ENCODE assay signal across 20 cellular contexts in genomic region chr17:83115832-83116231, GRCh38. TPM values are rescaled to one million over a fixed set of nuclear protein-coding genes. Genes with fewer than 3 reads are reported as not detected.
DNase-seq lines count a peak whose midpoint lies in the region; ATAC-seq, FAIRE-seq and TF ChIP-seq lines count a peak whose summit lies in the region.
"Had no signal": no experiment of that assay in that cellular context is flagged by ENCODE, and none has a peak within 500 bp of the region (broad histone marks: within the 10 kb centered on the region; RNA-seq: fewer than 3 reads in every experiment).

No MANE protein-coding gene starts in this region.

- H3K4me1 ChIP-seq in right cardiac atrium (ENCODE audit: control insufficient read depth, insufficient read depth, low read length) (peaks cover 2% of the 10 kb centered on the region), left ventricle myocardium inferior (peaks cover 21% of the 10 kb centered on the region)
- H3K4me1 ChIP-seq: BE2C had no signal

- no peak for TF ChIP-seq CTCF in left ventricle myocardium inferior (IDR thresholded peaks at IDR 0.05; ENCODE audit: borderline replicate concordance)
- TF ChIP-seq CTCF in nephron progenitor cell (IDR thresholded peaks at IDR 0.05): no peak

- H3K36me3 ChIP-seq in left ventricle myocardium inferior (no peaks in the 10 kb centered on the region), H7 (replicated peaks; ENCODE audit: control insufficient read depth, insufficient read depth, low read length) (no peaks in the 10 kb centered on the region)
- H3K36me3 ChIP-seq: BE2C had no signal

- peaks cover 5% of the 10 kb centered on the region for H3K9me3 Mint-ChIP-seq in nephron progenitor cell
- H3K9me3 Mint-ChIP-seq: CD4-positive, CD25-positive, alpha-beta regulatory T cell had no signal

- ATAC-seq in right cardiac atrium: no peak
- ATAC-seq in GM21825 (IDR thresholded peaks at IDR 0.05; ENCODE audit: unreplicated experiment): no peak

- FAIRE-seq in urothelium cell line (lab: Jason Lieb, UNC): peak; percentile 37
- FAIRE-seq: A204.1, G401.6, GM12892, H1 had no signal

- H3K9me3 ChIP-seq in right cardiac atrium (ENCODE audit: control insufficient read depth, low read length): no peaks in the 10 kb centered on the region
- H3K9me3 ChIP-seq in left ventricle myocardium inferior (replicated peaks): no peaks in the 10 kb centered on the region
- H3K9me3 ChIP-seq: BE2C had no signal

- WGBS in right cardiac atrium: 78% methylated on average over 18 of the region's 18 CpGs

- peak in 2 of 3 donors; percentile 11 to 44 for DNase-seq in right cardiac atrium
- no peak for DNase-seq in left ventricle myocardium inferior
- peak; percentile 52 for DNase-seq in H7
- no peak for DNase-seq in nephron progenitor cell
- DNase-seq in urothelium cell line (ENCODE audit: low spot score): no peak
- no peak for DNase-seq in activated T-cell treated with anti-CD3 and anti-CD28 coated beads, Interleukin-2, amount 50 U/mL, for 1 hour
- DNase-seq in NCI-H82 treated with DMSO at 0.1 percent for 48 hours (lab: John Stamatoyannopoulos, UW; ENCODE audit: unreplicated experiment): no peak
- DNase-seq: BE2C; Calu3; CD4-positive, CD25-positive, alpha-beta regulatory T cell; DMS79 treated with DMSO at 0.1 percent for 48 hours; EL; HCEC 1CT; IMR-90; KBM-7 had no signal

- H3K27ac ChIP-seq in right cardiac atrium (ENCODE audit: low read length): no peak overlapping the region
- H3K27ac ChIP-seq in left ventricle myocardium inferior (replicated peaks): no peak overlapping the region

- intact Hi-C loops in right cardiac atrium (cut with DNase I): no loop called here
- intact Hi-C loops in left ventricle myocardium inferior (cut with micrococcal nuclease): no loop called here

- peaks cover 78% of the 10 kb centered on the region for H3K4me1 Mint-ChIP-seq in nephron progenitor cell

- H3K36me3 Mint-ChIP-seq in nephron progenitor cell (ENCODE audit: low read depth): no peaks in the 10 kb centered on the region
- H3K36me3 Mint-ChIP-seq: CD4-positive, CD25-positive, alpha-beta regulatory T cell had no signal

- H3K27ac Mint-ChIP-seq in nephron progenitor cell: no peak overlapping the region
- H3K27ac Mint-ChIP-seq: CD4-positive, CD25-positive, alpha-beta regulatory T cell had no signal

- H3K4me3 ChIP-seq in right cardiac atrium (ENCODE audit: low read length) (no peak overlapping the region), left ventricle myocardium inferior (no peak overlapping the region), H7 (ENCODE audit: insufficient read depth, low read depth, low read length) (no peak overlapping the region)

- H3K27me3 Mint-ChIP-seq in nephron progenitor cell (ENCODE audit: low read depth, poor library complexity): peaks cover 56% of the 10 kb centered on the region

- H3K27me3 ChIP-seq in right cardiac atrium (ENCODE audit: control insufficient read depth, insufficient read depth) (no peaks in the 10 kb centered on the region), left ventricle myocardium inferior (ENCODE audit: low read depth) (peaks cover 4% of the 10 kb centered on the region), H7 (ENCODE audit: control insufficient read depth, insufficient read depth, low read length) (peaks cover 3% of the 10 kb centered on the region; the same call in 1 of the 2 replicates)
- H3K27me3 ChIP-seq: BE2C had no signal

- H3K4me3 Mint-ChIP-seq in nephron progenitor cell: peak overlapping the region; percentile 28
- H3K4me3 Mint-ChIP-seq: CD4-positive, CD25-positive, alpha-beta regulatory T cell had no signal

RNA-seq across cellular contexts. Expression of gene METRNL, which starts 36.4 kb away (rescaled TPM):
- total RNA-seq in right cardiac atrium (10 to 100 TPM; 57.3 to 77.1 (median 70.9) TPM), left ventricle myocardium inferior (75.2 TPM)
- polyA plus RNA-seq in right cardiac atrium: 67.9 TPM
- total RNA-seq in H7 (2014; rRNA removed; shearing (Covaris generic)): 26.6 and 32.0 TPM in 2 replicates

Comparison
In these comparisons a context has a peak if more than half of its experiments do, and no peak if none do; other contexts are left out.
1. DNase-seq: peak in right cardiac atrium (2 of 3) and H7 (single experiment); none in left ventricle myocardium inferior (single experiment), nephron progenitor cell (single experiment), urothelium cell line (single experiment), activated T-cell treated with anti-CD3 and anti-CD28 coated beads, Interleukin-2, amount 50 U/mL, for 1 hour (single experiment) and NCI-H82 treated with DMSO at 0.1 percent for 48 hours (single experiment).